ENCODE assay signal across 1 cellular context in genomic region chr1:22826630-22827580, GRCh38.
TF ChIP-seq lines count a peak whose summit lies in the region.

No MANE protein-coding gene starts in this region.

TF ChIP-seq in IMR-90, 13 proteins besides CTCF, POLR2A, EP300 and RAD21:
- no peak for TF ChIP-seq SMC3 (IDR thresholded peaks at IDR 0.05; ENCODE audit: low read depth, low read length)
